In the genomic region with DNA sequence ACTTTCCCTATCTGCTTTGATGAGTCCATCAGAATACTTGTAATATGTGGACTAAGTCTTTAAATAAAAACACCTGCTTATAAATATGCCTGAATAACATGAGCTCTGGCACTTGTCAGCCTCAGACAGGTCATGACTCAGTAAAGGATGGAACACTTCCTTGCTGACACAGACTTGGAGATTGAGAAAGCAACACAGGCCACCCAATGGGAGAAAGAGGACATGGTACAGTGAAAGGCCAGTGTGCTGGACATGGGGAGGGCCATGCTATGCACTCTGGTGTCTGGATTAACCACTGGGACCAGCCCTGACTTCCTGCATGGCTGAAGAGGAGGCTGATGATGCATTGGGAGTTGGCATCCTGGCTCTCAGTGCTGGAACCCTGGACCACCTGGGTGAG, we compare ENCODE assay signal across 1 cellular context.
TF ChIP-seq lines count a peak whose summit lies in the region.

No MANE protein-coding gene starts in this region.

TF ChIP-seq in HCT116, 20 proteins besides CTCF, POLR2A, EP300 and RAD21 (continued from another document):
- TF ChIP-seq SP1 (IDR thresholded peaks at IDR 0.05; ENCODE audit: low read depth) (no peak), YY1 (IDR thresholded peaks at IDR 0.05; ENCODE audit: extremely low read depth, insufficient replicate concordance, low read depth, low read length) (no peak), ZBTB33 (IDR thresholded peaks at IDR 0.05; ENCODE audit: extremely low read depth, insufficient replicate concordance, low read length) (no peak)
